17 cellular contexts compared by ENCODE assay signal in the genomic region with DNA sequence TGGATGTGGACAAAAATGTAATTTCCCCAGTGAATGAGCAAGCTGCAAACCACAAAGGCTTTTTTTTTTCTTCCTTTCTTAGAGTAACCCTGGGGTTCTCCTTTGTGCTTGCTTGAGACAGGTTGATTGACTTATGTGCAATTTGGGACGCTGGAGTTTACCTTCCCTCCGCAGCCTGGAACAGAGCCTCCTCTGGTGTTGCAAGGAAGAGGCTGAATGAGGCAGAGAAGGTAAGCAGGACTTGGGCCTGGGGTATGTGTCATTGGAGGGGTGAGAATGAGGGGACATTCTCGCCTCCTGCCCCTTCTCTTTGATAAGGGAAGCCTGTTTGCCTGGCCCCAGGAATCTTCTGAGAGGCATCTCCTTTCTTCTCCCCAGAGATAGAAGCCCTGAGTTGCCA. TPM values are rescaled to one million over a fixed set of nuclear protein-coding genes. Genes with fewer than 3 reads are reported as not detected.
"Had no signal": no experiment of that assay in that cellular context is flagged by ENCODE, and none has a peak within 500 bp of the region (broad histone marks: within the 10 kb centered on the region; RNA-seq: fewer than 3 reads in every experiment).

No MANE protein-coding gene starts in this region.

- H3K36me3 ChIP-seq: ascending aorta, breast epithelium, gastrocnemius medialis, heart left ventricle, neutrophil had no signal

- H3K4me3 Mint-ChIP-seq: activated naive CD4-positive, alpha-beta T cell treated with anti-CD3 and anti-CD28 coated beads, Interleukin-2, amount 50 U/mL, for 24 hours; activated T-cell treated with anti-CD3 and anti-CD28 coated beads, Interleukin-2, amount 50 U/mL, for 72 hours; memory B cell; naive thymus-derived CD4-positive, alpha-beta T cell; stimulated activated naive B cell treated with anti-CD40 and anti-IgM and Interleukin-4, amounts not matched to agents 10 μg/mL and 1 μg/mL and 100 μg/mL, for 72 hours; T-cell had no signal

- H3K27ac Mint-ChIP-seq: activated naive CD4-positive, alpha-beta T cell treated with anti-CD3 and anti-CD28 coated beads, Interleukin-2, amount 50 U/mL, for 24 hours; activated T-cell treated with anti-CD3 and anti-CD28 coated beads, Interleukin-2, amount 50 U/mL, for 72 hours; memory B cell; naive thymus-derived CD4-positive, alpha-beta T cell; stimulated activated naive B cell treated with anti-CD40 and anti-IgM and Interleukin-4, amounts not matched to agents 10 μg/mL and 1 μg/mL and 100 μg/mL, for 72 hours; T-cell had no signal

- H3K36me3 Mint-ChIP-seq: activated naive CD4-positive, alpha-beta T cell treated with anti-CD3 and anti-CD28 coated beads, Interleukin-2, amount 50 U/mL, for 24 hours; memory B cell; naive thymus-derived CD4-positive, alpha-beta T cell; stimulated activated naive B cell treated with anti-CD40 and anti-IgM and Interleukin-4, amounts not matched to agents 10 μg/mL and 1 μg/mL and 100 μg/mL, for 72 hours; T-cell had no signal

- H3K27me3 ChIP-seq: ascending aorta, breast epithelium, gastrocnemius medialis had no signal

- DNase-seq: activated CD4-positive, CD25-positive, alpha-beta regulatory T cell treated with anti-CD3 and anti-CD28 coated beads, Interleukin-2, amount 50 U/mL, for 72 hours; activated gamma-delta T cell; activated T-cell treated with anti-CD3 and anti-CD28 coated beads, Interleukin-2, amount 50 U/mL, for 72 hours; cortex of kidney; gastrocnemius medialis; heart left ventricle; kidney glomerular epithelial cell; left ventricle myocardium superior; naive thymus-derived CD4-positive, alpha-beta T cell; posterior cingulate gyrus; stimulated activated naive B cell treated with anti-CD40 and anti-IgM and Interleukin-4, amounts not matched to agents 10 μg/mL and 1 μg/mL and 100 μg/mL, for 72 hours; T-cell had no signal

- H3K9me3 Mint-ChIP-seq: activated naive CD4-positive, alpha-beta T cell treated with anti-CD3 and anti-CD28 coated beads, Interleukin-2, amount 50 U/mL, for 24 hours; activated T-cell treated with anti-CD3 and anti-CD28 coated beads, Interleukin-2, amount 50 U/mL, for 72 hours; memory B cell; naive thymus-derived CD4-positive, alpha-beta T cell; stimulated activated naive B cell treated with anti-CD40 and anti-IgM and Interleukin-4, amounts not matched to agents 10 μg/mL and 1 μg/mL and 100 μg/mL, for 72 hours; T-cell had no signal

- H3K4me1 Mint-ChIP-seq: activated naive CD4-positive, alpha-beta T cell treated with anti-CD3 and anti-CD28 coated beads, Interleukin-2, amount 50 U/mL, for 24 hours; memory B cell; stimulated activated naive B cell treated with anti-CD40 and anti-IgM and Interleukin-4, amounts not matched to agents 10 μg/mL and 1 μg/mL and 100 μg/mL, for 72 hours; T-cell had no signal

- H3K9me3 ChIP-seq: ascending aorta, breast epithelium, gastrocnemius medialis, neutrophil had no signal

- H3K4me1 ChIP-seq: ascending aorta, breast epithelium had no signal

- H3K27ac ChIP-seq: ascending aorta, breast epithelium, gastrocnemius medialis, heart left ventricle, neutrophil had no signal

- H3K4me3 ChIP-seq: ascending aorta, breast epithelium, gastrocnemius medialis, heart left ventricle had no signal

RNA-seq across cellular contexts. Expression of gene NFASC, which starts 49.8 kb away (rescaled TPM):
- polyA plus RNA-seq: naive thymus-derived CD4-positive, alpha-beta T cell had no signal
